Comparison of ENCODE assay signal across 11 cellular contexts in the genomic region with DNA sequence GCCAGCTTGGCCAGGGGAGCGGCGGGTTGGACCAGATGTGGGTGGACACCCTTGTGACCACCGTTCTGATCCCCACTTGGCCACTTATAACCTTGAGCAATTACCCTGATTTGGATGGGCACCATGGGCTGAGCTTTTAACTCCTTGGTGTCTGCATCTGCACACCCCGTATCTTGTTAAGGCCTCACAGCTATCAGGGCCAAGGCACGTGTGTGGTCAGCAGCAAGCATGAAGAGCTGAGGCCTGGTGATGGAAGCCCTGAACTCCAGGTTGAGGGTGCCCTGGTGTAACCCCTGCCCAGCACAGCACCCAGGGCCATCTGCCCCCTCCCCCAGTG.
DNase-seq lines count a peak whose midpoint lies in the region; ATAC-seq and TF ChIP-seq lines count a peak whose summit lies in the region.
"Had no signal": no experiment of that assay in that cellular context is flagged by ENCODE, and none has a peak within 500 bp of the region (broad histone marks: within the 10 kb centered on the region; RNA-seq: fewer than 3 reads in every experiment).

No MANE protein-coding gene starts in this region.

- H3K4me1 ChIP-seq in NT2/D1 (ENCODE audit: insufficient read depth, insufficient read length) (peaks cover 49% of the 10 kb centered on the region), endodermal cell (ENCODE audit: control insufficient read depth, insufficient read depth, low read length) (peaks cover 35% of the 10 kb centered on the region), tibial artery (peaks cover 15 to 100% (median 89%) of the 10 kb centered on the region in 4 donors)

- H3K9me3 ChIP-seq in NT2/D1 (ENCODE audit: insufficient read depth, low read length) (no peaks in the 10 kb centered on the region), endodermal cell (ENCODE audit: control insufficient read depth, low read length) (no peaks in the 10 kb centered on the region), tibial artery (no peaks in the 10 kb centered on the region)

- no peaks in the 10 kb centered on the region for H3K27me3 Mint-ChIP-seq in endodermal cell (ENCODE audit: insufficient read depth)
- no peaks in the 10 kb centered on the region for H3K27me3 Mint-ChIP-seq in mesothelial cell of epicardium (ENCODE audit: low read depth)

- H3K36me3 Mint-ChIP-seq in endodermal cell (ENCODE audit: low read depth) (peaks cover 7% of the 10 kb centered on the region), mesothelial cell of epicardium (peaks cover 4% of the 10 kb centered on the region)

- H3K4me3 ChIP-seq in NT2/D1 (ENCODE audit: insufficient read length, low read depth) (no peak overlapping the region), endodermal cell (ENCODE audit: low read length) (no peak overlapping the region), tibial artery (no peak overlapping the region)
- H3K4me3 ChIP-seq: SK-N-MC had no signal

- H3K27me3 ChIP-seq in NT2/D1 (ENCODE audit: insufficient read depth, insufficient read length) (no peaks in the 10 kb centered on the region), endodermal cell (ENCODE audit: control insufficient read depth, insufficient read depth, low read length, poor library complexity, severe bottlenecking) (no peaks in the 10 kb centered on the region), tibial artery (no peaks in the 10 kb centered on the region)

- H3K27ac ChIP-seq in endodermal cell (ENCODE audit: low read depth, low read length) (peak overlapping the region; percentile 85), tibial artery (peak overlapping the region; percentile 79 to 80)
- H3K27ac ChIP-seq: SK-N-MC had no signal

- ATAC-seq in GM19328 (IDR thresholded peaks at IDR 0.05; ENCODE audit: unreplicated experiment), result no peak
- no peak for ATAC-seq in left colon

- no peak for TF ChIP-seq CTCF in endodermal cell (conservative IDR thresholded peaks at IDR 0.05)
- no peak for TF ChIP-seq CTCF in mesothelial cell of epicardium (IDR thresholded peaks at IDR 0.05; ENCODE audit: unreplicated experiment)
- no peak for TF ChIP-seq CTCF in tibial artery (IDR thresholded peaks at IDR 0.05)

- H3K4me1 Mint-ChIP-seq in endodermal cell (peaks cover 44% of the 10 kb centered on the region), mesothelial cell of epicardium (peaks cover 50% of the 10 kb centered on the region)

- peaks cover 67% of the 10 kb centered on the region for H3K36me3 ChIP-seq in NT2/D1 (ENCODE audit: insufficient read depth, insufficient read length, low read length)
- H3K36me3 ChIP-seq in endodermal cell (ENCODE audit: control insufficient read depth, insufficient read depth, low read length), result peaks cover 24% of the 10 kb centered on the region
- peaks cover 0 to 14% (median 0%) of the 10 kb centered on the region in 3 donors for H3K36me3 ChIP-seq in tibial artery

- H3K27ac Mint-ChIP-seq in endodermal cell (peak overlapping the region; percentile 99), mesothelial cell of epicardium (peak overlapping the region; percentile 98)

- H3K9ac ChIP-seq in NT2/D1 (ENCODE audit: insufficient read length, low read depth) (peak overlapping the region; percentile 50), endodermal cell (ENCODE audit: extremely low read depth, low read length, poor library complexity, severe bottlenecking) (peak overlapping the region; percentile 74)

- H3K9me3 Mint-ChIP-seq in endodermal cell (no peaks in the 10 kb centered on the region), mesothelial cell of epicardium (no peaks in the 10 kb centered on the region)

- DNase-seq in NT2/D1 (ENCODE audit: low read depth, low spot score) (no peak), endodermal cell (no peak), mesothelial cell of epicardium (ENCODE audit: low spot score in 2 of 2, unreplicated experiment in 2 of 2) (no peak), tibial artery (no peak), AG08395 (ENCODE audit: low spot score) (no peak), NCI-H1417 treated with DMSO at 0.1 percent for 48 hours (lab: John Stamatoyannopoulos, UW) (no peak), left colon (no peak)
- DNase-seq: activated naive CD4-positive, alpha-beta T cell treated with anti-CD3 and anti-CD28 coated beads, Interleukin-2, amount 50 U/mL, for 16 hours; effector CD4-positive, alpha-beta T cell had no signal

- 65 to 68% methylated on average over 3 to 5 of the region's 5 CpGs for WGBS in endodermal cell (ENCODE audit: insufficient coverage in 1 of 2, insufficient read length in 1 of 2), 2 experiments

- intact Hi-C loops in tibial artery (cut with DNase I; ENCODE audit: low total_unique reads), result loop anchor here (5.0 to 10.0 kb wide), 3 partner anchors 86 to 186 kb away; no protein-coding TSS in a partner anchor
- intact Hi-C loops in left colon (cut with DNase I, micrococcal nuclease), result no loop called here

- peak overlapping the region; percentile 30 for H3K4me3 Mint-ChIP-seq in endodermal cell
- H3K4me3 Mint-ChIP-seq in mesothelial cell of epicardium, result no peak overlapping the region
